Comparison of ENCODE assay signal across 8 cellular contexts in the genomic region with DNA sequence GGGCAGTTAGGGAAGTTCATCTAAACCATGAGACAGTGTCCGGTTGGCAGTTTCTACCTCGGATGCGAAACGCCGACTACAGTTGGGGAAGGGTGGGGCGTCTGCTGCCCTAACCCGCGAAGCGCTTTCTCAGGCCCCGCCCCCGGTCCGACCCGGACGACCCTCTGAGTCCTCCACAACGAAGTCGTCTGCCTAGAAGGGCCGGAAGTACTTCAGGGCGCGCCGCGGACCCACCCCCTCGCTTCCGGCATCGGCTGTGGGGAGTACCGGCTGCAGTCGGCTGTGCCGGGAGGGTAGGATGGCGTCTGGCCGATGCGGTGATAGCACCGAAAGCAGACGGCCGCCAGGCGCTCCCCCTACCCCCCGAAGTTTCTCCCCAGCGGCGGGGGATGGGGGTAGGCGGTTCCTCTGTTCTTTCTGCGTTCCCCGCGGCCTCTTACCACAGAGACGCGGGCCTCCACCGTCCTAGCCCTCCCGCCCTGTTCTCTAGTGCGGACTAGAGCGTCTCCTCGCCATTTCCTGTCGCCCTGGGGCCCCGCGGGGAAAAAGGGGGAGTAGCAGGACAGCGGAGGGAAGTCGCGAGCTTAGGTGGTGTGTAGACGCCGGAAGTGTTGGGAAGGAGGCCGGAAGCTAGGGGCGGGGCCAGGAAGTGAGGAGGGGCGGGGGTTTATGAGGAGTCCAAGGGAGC. TPM values are rescaled to one million over a fixed set of nuclear protein-coding genes. Genes with fewer than 3 reads are reported as not detected.
A peak's percentile ranks its signal among the peaks of the same experiment; 100 is the strongest.
DNase-seq lines count a peak whose midpoint lies in the region; ATAC-seq and TF ChIP-seq lines count a peak whose summit lies in the region.

A gene (plus strand): TSS at position 241 of the 688 bp plus-strand sequence. CDS start 719 bp downstream, outside the sequence.

- peak within 1 kb of the TSS; percentile 58 for H3K4me3 ChIP-seq in lower leg skin (ENCODE audit: low read depth, poor library complexity, severe bottlenecking)

- peak; percentile 97 for DNase-seq in A172 (ENCODE audit: low spot score)
- DNase-seq in dedifferentiated amniotic fluid mesenchymal stem cell (ENCODE audit: extremely low spot score): peak; percentile 95
- peak; percentile 98 to 100 for DNase-seq in lower leg skin (ENCODE audit: low spot score in 2 of 2)
- DNase-seq in stimulated activated CD4-positive, alpha-beta T cell treated with anti-CD3 and anti-CD28 coated beads, TNF-alpha, amount 100 ng/mL, for 24 hours (ENCODE audit: low read depth in 3 of 3): peak; percentile 93 to 99 (median 95)
- no peak for DNase-seq in NCI-H2227 (lab: John Stamatoyannopoulos, UW; ENCODE audit: unreplicated experiment)

- ATAC-seq in GM19035 (IDR thresholded peaks at IDR 0.05; ENCODE audit: unreplicated experiment) (peak; percentile 65), HG03378 (IDR thresholded peaks at IDR 0.05; ENCODE audit: unreplicated experiment) (peak; percentile 51)
- ATAC-seq in activated CD4-positive, CD25-positive, alpha-beta regulatory T cell treated with anti-CD3 and anti-CD28 coated beads, Interleukin-2, amount 50 U/mL, for 24 hours: peak; percentile 66 to 70

- intact Hi-C loops in lower leg skin (cut with DNase I; ENCODE audit: low total_unique reads): no loop called here

- TF ChIP-seq CTCF in lower leg skin (IDR thresholded peaks at IDR 0.05): no peak

- 0% methylated on average over 44 to 47 of the region's 59 CpGs for WGBS in lower leg skin, 2 donors

- peak in 1 of 2 donors; percentile 53 for TF ChIP-seq POLR2A in lower leg skin (IDR thresholded peaks at IDR 0.05)

RNA-seq across cellular contexts. Expression of the gene that starts here (rescaled TPM):
- total RNA-seq in A172 (2014; rRNA removed; shearing (Covaris generic)): 10.3 and 18.2 TPM in 2 replicates
- total RNA-seq in lower leg skin: 10 to 100 TPM; 14.7 to 19.8 (median 18.0) TPM
